ENCODE assay signal across 9 cellular contexts in the genomic region with DNA sequence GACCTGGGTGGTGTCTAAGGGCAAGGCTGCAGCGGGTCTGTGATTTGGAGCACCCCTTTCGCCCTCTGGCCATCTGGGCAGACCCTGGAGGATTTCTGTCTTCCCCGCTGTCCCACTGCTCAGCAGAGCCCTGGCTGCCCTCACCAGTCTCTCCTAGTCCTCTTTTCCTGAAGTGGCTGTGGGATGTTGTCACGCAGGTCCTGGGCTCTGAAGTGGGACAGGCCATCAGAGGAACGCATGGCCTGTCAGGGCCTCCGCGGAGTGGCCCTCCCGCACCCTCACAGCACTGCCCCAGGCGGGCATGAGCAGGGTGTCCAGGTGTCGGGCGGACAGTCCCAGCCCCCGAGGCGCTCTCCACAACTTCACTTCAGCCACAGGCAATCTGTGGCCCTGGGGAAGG. TPM values are rescaled to one million over a fixed set of nuclear protein-coding genes. Genes with fewer than 3 reads are reported as not detected.
DNase-seq lines count a peak whose midpoint lies in the region; TF ChIP-seq lines count a peak whose summit lies in the region.
"Had no signal": no experiment of that assay in that cellular context is flagged by ENCODE, and none has a peak within 500 bp of the region (broad histone marks: within the 10 kb centered on the region; RNA-seq: fewer than 3 reads in every experiment).

No MANE protein-coding gene starts in this region.

- peaks cover 2% of the 10 kb centered on the region for H3K27me3 Mint-ChIP-seq in glutamatergic neuron (ENCODE audit: unreplicated experiment)

- H3K4me3 Mint-ChIP-seq in glutamatergic neuron (ENCODE audit: unreplicated experiment): peak overlapping the region; percentile 85

- POLR2A ChIA-PET in RWPE1 (lab: Yijun Ruan, JAX; ENCODE audit: low non-redundant PET): no interaction called here

- no peak overlapping the region for H3K27ac Mint-ChIP-seq in glutamatergic neuron (ENCODE audit: unreplicated experiment)

- DNase-seq in NCI-H2029 (lab: John Stamatoyannopoulos, UW) (peak; percentile 27), NCI-H2029 treated with DMSO at 0.1 percent for 48 hours (lab: John Stamatoyannopoulos, UW) (no peak), RWPE1 (ENCODE audit: low spot score) (no peak), glutamatergic neuron (no peak), SIG-M5 (lab: John Stamatoyannopoulos, UW) (no peak), HuH-7 (ENCODE audit: low spot score) (no peak), iPS-NIHi11 (ENCODE audit: low spot score) (no peak)
- DNase-seq: foreskin melanocyte had no signal

- peaks cover 19 to 46% (median 19%) of the 10 kb centered on the region in 3 donors for H3K4me1 ChIP-seq in skeletal muscle tissue (ENCODE audit: control insufficient read depth in 3 of 3, insufficient read depth in 3 of 3, low read length in 3 of 3)

- H3K27me3 ChIP-seq in skeletal muscle tissue (ENCODE audit: control insufficient read depth in 3 of 3, insufficient read depth in 3 of 3, low read length in 3 of 3): no peaks in the 10 kb centered on the region

- peaks cover 8% of the 10 kb centered on the region for H3K36me3 Mint-ChIP-seq in glutamatergic neuron (ENCODE audit: unreplicated experiment)

- H3K4me3 ChIP-seq in skeletal muscle tissue (ENCODE audit: low read length in 3 of 3): peak overlapping the region; percentile 74 to 81 (median 80)

- peaks cover 0 to 5% (median 0%) of the 10 kb centered on the region in 3 donors for H3K9me3 ChIP-seq in skeletal muscle tissue (ENCODE audit: control insufficient read depth in 3 of 3, low read length in 3 of 3)

- H3K9ac ChIP-seq in skeletal muscle tissue (ENCODE audit: low read depth in 1 of 3, low read length in 3 of 3): peak overlapping the region in 2 of 3 donors; percentile 81 to 86

- CTCF ChIA-PET in RWPE1 (lab: Yijun Ruan, JAX): interaction anchor here (0.6 to 1.2 kb wide), 3 partner anchors 19 to 59 kb away, joined by 3 to 5 read pairs (median 3); no protein-coding TSS in a partner anchor

- H3K9me3 Mint-ChIP-seq in glutamatergic neuron (ENCODE audit: unreplicated experiment): peaks cover 13% of the 10 kb centered on the region

- H3K4me1 Mint-ChIP-seq in glutamatergic neuron (ENCODE audit: low read depth, unreplicated experiment): peaks cover 17% of the 10 kb centered on the region

- TF ChIP-seq CTCF in RWPE1 (conservative IDR thresholded peaks at IDR 0.05; ENCODE audit: low read depth) (no peak), glutamatergic neuron (IDR thresholded peaks at IDR 0.05; ENCODE audit: partially characterized antibody, unreplicated experiment) (no peak)

- peak overlapping the region; percentile 95 for H3K27ac ChIP-seq in RWPE1
- H3K27ac ChIP-seq in skeletal muscle tissue (ENCODE audit: low read depth, low read length): no peak overlapping the region

- H3K36me3 ChIP-seq in skeletal muscle tissue (ENCODE audit: control insufficient read depth in 3 of 3, insufficient read depth in 3 of 3, low read length in 3 of 3): peaks cover 5 to 11% (median 6%) of the 10 kb centered on the region in 3 donors

RNA-seq across cellular contexts. Expression of a gene that starts 1.1 kb away (rescaled TPM):
- total RNA-seq in glutamatergic neuron (ENCODE audit: unreplicated experiment) (12.3 TPM), skeletal muscle tissue (16.7 TPM)

RNA-seq across cellular contexts. Expression of a gene that starts 28.4 kb away (rescaled TPM):
- 16.4 TPM for total RNA-seq in glutamatergic neuron (ENCODE audit: unreplicated experiment)
- total RNA-seq in skeletal muscle tissue: 36.0 TPM
